ENCODE assay signal across 3 cellular contexts in genomic region chr5:115511632-115512031, GRCh38.
"Had no signal": no experiment of that assay in that cellular context is flagged by ENCODE, and none has a peak within 500 bp of the region (broad histone marks: within the 10 kb centered on the region; RNA-seq: fewer than 3 reads in every experiment).

No MANE protein-coding gene starts in this region.

- H3K4me3 ChIP-seq: GM12878 had no signal

- DNase-seq: GDM1, GF-D8 had no signal
